Comparison of ENCODE assay signal across 15 cellular contexts in the genomic region with DNA sequence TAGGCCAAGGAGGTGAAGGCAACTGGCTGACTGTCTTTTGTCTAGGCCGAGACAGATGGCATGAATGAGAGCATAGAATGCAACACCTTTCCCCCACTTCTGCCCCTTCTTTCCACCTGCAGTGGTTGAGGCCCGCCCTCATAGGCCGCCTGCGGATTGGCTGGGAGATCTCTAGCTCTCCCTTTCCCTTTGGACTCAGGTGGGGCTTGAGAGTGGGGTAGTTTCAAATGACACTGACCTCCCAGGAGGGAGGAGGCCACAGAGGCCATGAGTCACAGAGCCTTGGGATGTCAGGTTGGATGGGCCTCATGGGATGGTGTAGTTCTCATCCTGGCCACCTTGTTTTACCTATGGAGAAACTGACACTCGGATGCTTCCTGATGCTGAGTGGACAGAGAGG. TPM values are rescaled to one million over a fixed set of nuclear protein-coding genes. Genes with fewer than 3 reads are reported as not detected.
A peak's percentile ranks its signal among the peaks of the same experiment; 100 is the strongest.
DNase-seq lines count a peak whose midpoint lies in the region; TF ChIP-seq lines count a peak whose summit lies in the region.
"Had no signal": no experiment of that assay in that cellular context is flagged by ENCODE, and none has a peak within 500 bp of the region (broad histone marks: within the 10 kb centered on the region; RNA-seq: fewer than 3 reads in every experiment).

No MANE protein-coding gene starts in this region.

- no peaks in the 10 kb centered on the region for H3K9me3 ChIP-seq in stomach smooth muscle (ENCODE audit: control insufficient read depth in 2 of 2, low read length in 2 of 2)
- H3K9me3 ChIP-seq: MG63 had no signal

- H3K27me3 ChIP-seq in dorsolateral prefrontal cortex (no peaks in the 10 kb centered on the region), stomach smooth muscle (ENCODE audit: control insufficient read depth in 1 of 2, insufficient read depth in 2 of 2, low read length in 2 of 2) (no peaks in the 10 kb centered on the region)
- H3K27me3 ChIP-seq: MG63 had no signal

- peaks cover 73% of the 10 kb centered on the region for H3K4me1 ChIP-seq in stomach smooth muscle (ENCODE audit: control insufficient read depth, insufficient read depth, low read length)
- H3K4me1 ChIP-seq: parathyroid adenoma had no signal

- peaks cover 0 to 10% of the 10 kb centered on the region in 2 donors for H3K36me3 ChIP-seq in stomach smooth muscle (ENCODE audit: control insufficient read depth in 2 of 2, insufficient read depth in 2 of 2, low read length in 2 of 2)

- in situ Hi-C loops in KBM-7 (cut with MboI; ENCODE audit: low pct_unique_long_range_greater_than_20kb, low sequenced_read_pairs) = no loop called here

- peak overlapping the region; percentile 19 to 36 for H3K9ac ChIP-seq in stomach smooth muscle (ENCODE audit: low read length in 2 of 2)
- H3K9ac ChIP-seq: parathyroid adenoma had no signal

- H3K4me3 ChIP-seq in dorsolateral prefrontal cortex (peak overlapping the region in 2 of 59 donors; percentile 5 to 27), stomach smooth muscle (ENCODE audit: low read length in 2 of 2) (peak overlapping the region in 1 of 2 donors; percentile 40)
- H3K4me3 ChIP-seq: MG63 had no signal

- H3K27ac ChIP-seq in dorsolateral prefrontal cortex (peak overlapping the region in 55 of 59 donors; percentile 2 to 91 (median 69)), stomach smooth muscle (ENCODE audit: low read length) (peak overlapping the region; percentile 78)
- H3K27ac ChIP-seq: parathyroid adenoma had no signal

- intact Hi-C loops in dorsolateral prefrontal cortex (cut with DNase I) = loop anchor here in 1 of 2 donors (10.0 kb wide), 1 partner anchor 115 kb away; no protein-coding TSS in a partner anchor

- DNase-seq in NCI-H1417 (lab: John Stamatoyannopoulos, UW) = peak in 2 of 3 experiments; percentile 40 to 93
- no peak for DNase-seq in NCI-H1417 treated with DMSO at 0.1 percent for 48 hours (lab: John Stamatoyannopoulos, UW)
- DNase-seq in NCI-H2171 treated with DMSO at 0.1 percent for 48 hours (lab: John Stamatoyannopoulos, UW) = peak; percentile 80
- DNase-seq in dorsolateral prefrontal cortex = no peak
- no peak for DNase-seq in CD1c-positive myeloid dendritic cell (ENCODE audit: extremely low spot score)
- no peak for DNase-seq in KBM-7
- no peak for DNase-seq in NK-92 (lab: John Stamatoyannopoulos, UW; ENCODE audit: unreplicated experiment)
- DNase-seq: activated CD4-positive, alpha-beta T cell treated with anti-CD3 and anti-CD28 coated beads, Interleukin-2, amount 50 U/mL, for 48 hours; activated naive CD4-positive, alpha-beta T cell treated with Interleukin-2 at 50 U/mL for 16 hours; left ventricle myocardium superior; MG63; NK-92 treated with Interleukin-12 subunit alpha and Interleukin-12 subunit beta, amount 100 ng/mL, for 24 hours; T-cell had no signal

- no peak for TF ChIP-seq CTCF in dorsolateral prefrontal cortex (IDR thresholded peaks at IDR 0.05 in 54 of 56, conservative IDR thresholded peaks at IDR 0.05 in 2 of 56; ENCODE audit: low read depth in 1 of 56, partially characterized antibody in 56 of 56)

RNA-seq across cellular contexts. Expression of a gene that starts 9.1 kb away (rescaled TPM):
- total RNA-seq in dorsolateral prefrontal cortex = 100 to 1,000 TPM; 104 to 402 (median 289) TPM

Comparison
In these comparisons a context has a peak if more than half of its experiments do, and no peak if none do; other contexts are left out.
1. DNase-seq: peak in NCI-H1417 (2 of 3) and NCI-H2171 treated with DMSO at 0.1 percent for 48 hours (single experiment); none in NCI-H1417 treated with DMSO at 0.1 percent for 48 hours (single experiment), dorsolateral prefrontal cortex (0 of 10), CD1c-positive myeloid dendritic cell (single experiment), KBM-7 (single experiment) and NK-92 (single experiment).